In the genomic region with DNA sequence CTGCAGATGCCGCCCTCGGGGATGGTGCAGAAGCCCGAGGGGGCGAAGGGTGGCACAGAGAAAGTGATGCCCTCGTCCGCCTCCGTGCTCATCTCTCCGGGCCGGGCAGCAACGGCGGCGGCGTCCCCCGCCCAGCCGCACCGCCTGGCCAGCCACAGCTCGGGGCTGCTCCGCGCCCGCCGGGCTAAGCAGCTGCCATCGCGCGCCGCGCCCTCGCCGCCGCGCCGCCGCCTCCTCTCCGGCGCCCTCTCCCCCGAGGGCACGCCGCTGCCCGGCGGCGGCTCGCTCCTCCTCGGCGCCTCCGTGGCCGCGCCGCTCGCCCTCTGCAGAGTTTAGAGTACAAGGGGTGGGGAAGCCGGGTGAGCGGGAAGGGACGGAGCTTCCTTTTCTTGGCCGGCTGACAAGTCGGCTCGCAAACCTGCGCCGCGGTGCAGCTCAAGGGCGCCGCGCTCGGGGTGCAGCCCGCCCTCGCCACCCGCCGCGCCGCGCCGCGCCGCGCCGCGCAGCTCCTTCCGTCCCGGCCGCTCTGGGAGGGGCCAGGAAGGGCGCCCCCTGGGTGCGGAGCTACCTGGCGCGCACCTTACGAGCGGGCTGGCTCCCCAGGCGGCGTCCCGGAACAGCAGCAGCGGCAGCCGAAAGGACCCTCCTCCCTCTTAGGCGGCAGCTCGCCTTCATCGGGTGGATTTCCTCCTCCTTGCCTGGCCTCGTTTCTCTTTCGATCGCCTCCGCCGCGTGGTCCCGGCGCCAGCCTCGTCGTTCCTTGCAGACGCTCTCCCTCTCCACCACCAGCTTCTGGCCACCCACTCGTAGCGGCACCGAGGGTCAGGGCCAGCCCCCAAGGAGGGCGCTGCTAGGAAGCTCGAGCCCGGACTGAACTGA, we compare ENCODE assay signal across 8 cellular contexts. TPM values are rescaled to one million over a fixed set of nuclear protein-coding genes. Genes with fewer than 3 reads are reported as not detected.
DNase-seq lines count a peak whose midpoint lies in the region; FAIRE-seq and TF ChIP-seq lines count a peak whose summit lies in the region.

A gene with protein sequence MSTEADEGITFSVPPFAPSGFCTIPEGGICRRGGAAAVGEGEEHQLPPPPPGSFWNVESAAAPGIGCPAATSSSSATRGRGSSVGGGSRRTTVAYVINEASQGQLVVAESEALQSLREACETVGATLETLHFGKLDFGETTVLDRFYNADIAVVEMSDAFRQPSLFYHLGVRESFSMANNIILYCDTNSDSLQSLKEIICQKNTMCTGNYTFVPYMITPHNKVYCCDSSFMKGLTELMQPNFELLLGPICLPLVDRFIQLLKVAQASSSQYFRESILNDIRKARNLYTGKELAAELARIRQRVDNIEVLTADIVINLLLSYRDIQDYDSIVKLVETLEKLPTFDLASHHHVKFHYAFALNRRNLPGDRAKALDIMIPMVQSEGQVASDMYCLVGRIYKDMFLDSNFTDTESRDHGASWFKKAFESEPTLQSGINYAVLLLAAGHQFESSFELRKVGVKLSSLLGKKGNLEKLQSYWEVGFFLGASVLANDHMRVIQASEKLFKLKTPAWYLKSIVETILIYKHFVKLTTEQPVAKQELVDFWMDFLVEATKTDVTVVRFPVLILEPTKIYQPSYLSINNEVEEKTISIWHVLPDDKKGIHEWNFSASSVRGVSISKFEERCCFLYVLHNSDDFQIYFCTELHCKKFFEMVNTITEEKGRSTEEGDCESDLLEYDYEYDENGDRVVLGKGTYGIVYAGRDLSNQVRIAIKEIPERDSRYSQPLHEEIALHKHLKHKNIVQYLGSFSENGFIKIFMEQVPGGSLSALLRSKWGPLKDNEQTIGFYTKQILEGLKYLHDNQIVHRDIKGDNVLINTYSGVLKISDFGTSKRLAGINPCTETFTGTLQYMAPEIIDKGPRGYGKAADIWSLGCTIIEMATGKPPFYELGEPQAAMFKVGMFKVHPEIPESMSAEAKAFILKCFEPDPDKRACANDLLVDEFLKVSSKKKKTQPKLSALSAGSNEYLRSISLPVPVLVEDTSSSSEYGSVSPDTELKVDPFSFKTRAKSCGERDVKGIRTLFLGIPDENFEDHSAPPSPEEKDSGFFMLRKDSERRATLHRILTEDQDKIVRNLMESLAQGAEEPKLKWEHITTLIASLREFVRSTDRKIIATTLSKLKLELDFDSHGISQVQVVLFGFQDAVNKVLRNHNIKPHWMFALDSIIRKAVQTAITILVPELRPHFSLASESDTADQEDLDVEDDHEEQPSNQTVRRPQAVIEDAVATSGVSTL (N-terminal part only) (minus strand): TSS at position 412 of the 879 bp plus-strand sequence. CDS start 320 bp downstream, at position 92.

- no peaks in the 10 kb centered on the region for H3K9me3 ChIP-seq in testis

- H3K9me3 Mint-ChIP-seq in osteocyte (ENCODE audit: unreplicated experiment), result no peaks in the 10 kb centered on the region

- no peaks in the 10 kb centered on the region for H3K36me3 ChIP-seq in testis (ENCODE audit: low read depth, missing control alignments)

- no peak for FAIRE-seq in H54 (lab: Jason Lieb, UNC)

- no peaks in the 10 kb centered on the region for H3K27me3 ChIP-seq in testis

- TF ChIP-seq CTCF in LNCaP clone FGC (IDR thresholded peaks at IDR 0.05; ENCODE audit: control insufficient read depth, extremely low read depth, insufficient read depth) (peak; percentile 94), osteocyte (IDR thresholded peaks at IDR 0.05) (no peak), testis (IDR thresholded peaks at IDR 0.05) (peak; percentile 28 to 78 (median 64))

- peak within 1 kb of the TSS; percentile 94 for H3K4me3 Mint-ChIP-seq in osteocyte (ENCODE audit: unreplicated experiment)

- peaks cover 23% of the 10 kb centered on the region for H3K4me1 Mint-ChIP-seq in osteocyte (ENCODE audit: unreplicated experiment)

- H3K4me3 ChIP-seq in LNCaP clone FGC (ENCODE audit: low read depth, low read length), result peak within 1 kb of the TSS; percentile 82
- H3K4me3 ChIP-seq in testis, result peak within 1 kb of the TSS; percentile 89 to 94

- no peaks in the 10 kb centered on the region for H3K27me3 Mint-ChIP-seq in osteocyte (ENCODE audit: unreplicated experiment)

- intact Hi-C loops in testis (cut with DNase I; ENCODE audit: low total_unique reads), result loop anchor here (5.0 kb wide), 1 partner anchor 145 kb away; no protein-coding TSS in a partner anchor

- peak within 1 kb of the TSS; percentile 96 to 99 for H3K27ac ChIP-seq in testis

- peak; percentile 70 for DNase-seq in GF-D8 (lab: John Stamatoyannopoulos, UW)
- peak; percentile 33 for DNase-seq in H54 (ENCODE audit: insufficient read length, low spot score)
- peak; percentile 65 for DNase-seq in LNCaP clone FGC (ENCODE audit: low read depth)
- peak; percentile 59 for DNase-seq in SK-MEL-5 (ENCODE audit: low read depth, low spot score)
- DNase-seq in activated naive CD4-positive, alpha-beta T cell treated with Interleukin-2 at 50 U/mL for 16 hours, result peak; percentile 90
- peak; percentile 66 for DNase-seq in germinal center (ENCODE audit: low spot score)
- no peak for DNase-seq in osteocyte (ENCODE audit: extremely low spot score, unreplicated experiment)
- peak; percentile 87 for DNase-seq in testis

- TF ChIP-seq POLR2A in H54 (IDR thresholded peaks at IDR 0.05; ENCODE audit: low read depth, low read length) (peak; percentile 40; the same call in 1 of the 2 replicates), testis (IDR thresholded peaks at IDR 0.05) (no peak)

- WGBS in testis, 2 donors, result 0 to 1% methylated on average over 23 to 95 of the region's 108 CpGs

- no peaks in the 10 kb centered on the region for H3K36me3 Mint-ChIP-seq in osteocyte (ENCODE audit: unreplicated experiment)

- H3K27ac Mint-ChIP-seq in osteocyte (ENCODE audit: unreplicated experiment), result peak within 1 kb of the TSS; percentile 82

- peaks cover 20% of the 10 kb centered on the region for H3K4me1 ChIP-seq in testis

- in situ Hi-C loops in SK-MEL-5 (cut with HindIII; ENCODE audit: low pct_unique_long_range_greater_than_20kb, low sequenced_read_pairs), result no loop called here

RNA-seq across cellular contexts. Expression of the gene that starts here (rescaled TPM):
- total RNA-seq in SK-MEL-5 (2014; rRNA removed; shearing (Covaris generic)), result 0.55 and 0.75 TPM in 2 replicates
- 0.76 and 1.7 TPM in 2 replicates for polyA plus RNA-seq in SK-MEL-5 (2015; cell fraction: cytosol; rRNA removed)
- 0.05 and 1.3 TPM in 2 replicates for polyA plus RNA-seq in SK-MEL-5 (2015; cell fraction: nucleus; rRNA removed)
- 1.3 and 1.6 TPM in 2 replicates for total RNA-seq in osteocyte
- total RNA-seq in testis, result 10 to 100 TPM; 46.1 to 55.3 TPM
- 21.3 TPM for polyA plus RNA-seq in testis (ENCODE audit: insufficient read depth, low read depth, low replicate concordance)

Comparison
In these comparisons a context has a peak if more than half of its experiments do, and no peak if none do; other contexts are left out.
1. RNA of the gene that starts here (total RNA-seq): 46.1 to 55.3 TPM in testis; 1.3 to 1.6 TPM in osteocyte and 0.55 to 0.75 TPM in SK-MEL-5; every median in the first group is over 10 times any median in the second.